In the genomic region with DNA sequence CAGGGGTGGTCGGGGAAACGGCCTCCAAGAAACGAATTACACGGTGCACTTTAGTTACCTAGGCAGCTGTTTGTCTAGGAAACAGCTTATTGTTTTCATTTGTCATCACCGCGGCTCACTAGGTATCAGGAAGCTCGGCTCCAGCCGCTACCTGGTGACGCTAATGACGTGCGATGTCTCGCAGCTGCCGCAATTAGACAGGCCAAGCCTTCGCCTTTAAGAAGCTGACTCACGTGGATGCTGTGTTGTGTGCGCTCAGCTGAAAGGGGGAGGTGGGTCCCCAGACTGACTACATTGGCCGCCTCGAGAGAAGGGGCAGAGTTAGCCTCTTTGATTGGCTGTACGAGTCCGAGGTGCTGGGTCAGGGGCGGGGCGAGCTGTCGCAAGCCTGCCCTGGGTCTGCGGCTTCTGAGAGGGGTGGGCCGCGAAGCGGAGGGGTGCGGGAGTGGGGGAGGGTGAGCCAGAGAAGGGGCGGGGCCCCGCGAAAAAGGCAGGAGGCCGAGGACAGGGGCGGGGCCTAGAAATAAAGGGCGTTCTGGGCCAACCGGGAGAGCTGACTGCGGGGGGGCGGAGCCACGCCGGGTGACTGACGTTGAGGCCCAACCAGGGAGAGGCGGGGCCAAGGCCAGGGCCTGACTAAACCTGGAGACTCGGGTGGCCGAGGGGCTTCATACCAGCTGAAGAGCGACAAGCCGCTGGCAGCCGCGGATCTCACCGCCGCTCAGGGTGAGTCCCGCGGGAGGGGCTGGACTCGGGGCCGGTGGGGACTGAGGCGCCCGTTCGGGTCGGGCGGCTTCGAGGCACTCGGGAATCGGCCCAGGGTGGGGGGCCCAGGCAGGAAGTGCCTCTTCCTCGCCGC, we compare ENCODE assay signal across 1 cellular context.
A peak's percentile ranks its signal among the peaks of the same experiment; 100 is the strongest.
TF ChIP-seq lines count a peak whose summit lies in the region.

A gene (plus strand): TSS at position 671 of the 859 bp plus-strand sequence. CDS start 9,645 bp downstream, outside the sequence.

TF ChIP-seq in K562, 482 proteins besides CTCF, POLR2A, EP300 and RAD21 (continued from another document and continues in another):
- TF ChIP-seq, protein P1, sequence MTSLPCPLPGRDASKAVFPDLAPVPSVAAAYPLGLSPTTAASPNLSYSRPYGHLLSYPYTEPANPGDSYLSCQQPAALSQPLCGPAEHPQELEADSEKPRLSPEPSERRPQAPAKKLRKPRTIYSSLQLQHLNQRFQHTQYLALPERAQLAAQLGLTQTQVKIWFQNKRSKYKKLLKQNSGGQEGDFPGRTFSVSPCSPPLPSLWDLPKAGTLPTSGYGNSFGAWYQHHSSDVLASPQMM (CRISPR knock-in tag; IDR thresholded peaks at IDR 0.05), result no peak
- TF ChIP-seq, protein P2, sequence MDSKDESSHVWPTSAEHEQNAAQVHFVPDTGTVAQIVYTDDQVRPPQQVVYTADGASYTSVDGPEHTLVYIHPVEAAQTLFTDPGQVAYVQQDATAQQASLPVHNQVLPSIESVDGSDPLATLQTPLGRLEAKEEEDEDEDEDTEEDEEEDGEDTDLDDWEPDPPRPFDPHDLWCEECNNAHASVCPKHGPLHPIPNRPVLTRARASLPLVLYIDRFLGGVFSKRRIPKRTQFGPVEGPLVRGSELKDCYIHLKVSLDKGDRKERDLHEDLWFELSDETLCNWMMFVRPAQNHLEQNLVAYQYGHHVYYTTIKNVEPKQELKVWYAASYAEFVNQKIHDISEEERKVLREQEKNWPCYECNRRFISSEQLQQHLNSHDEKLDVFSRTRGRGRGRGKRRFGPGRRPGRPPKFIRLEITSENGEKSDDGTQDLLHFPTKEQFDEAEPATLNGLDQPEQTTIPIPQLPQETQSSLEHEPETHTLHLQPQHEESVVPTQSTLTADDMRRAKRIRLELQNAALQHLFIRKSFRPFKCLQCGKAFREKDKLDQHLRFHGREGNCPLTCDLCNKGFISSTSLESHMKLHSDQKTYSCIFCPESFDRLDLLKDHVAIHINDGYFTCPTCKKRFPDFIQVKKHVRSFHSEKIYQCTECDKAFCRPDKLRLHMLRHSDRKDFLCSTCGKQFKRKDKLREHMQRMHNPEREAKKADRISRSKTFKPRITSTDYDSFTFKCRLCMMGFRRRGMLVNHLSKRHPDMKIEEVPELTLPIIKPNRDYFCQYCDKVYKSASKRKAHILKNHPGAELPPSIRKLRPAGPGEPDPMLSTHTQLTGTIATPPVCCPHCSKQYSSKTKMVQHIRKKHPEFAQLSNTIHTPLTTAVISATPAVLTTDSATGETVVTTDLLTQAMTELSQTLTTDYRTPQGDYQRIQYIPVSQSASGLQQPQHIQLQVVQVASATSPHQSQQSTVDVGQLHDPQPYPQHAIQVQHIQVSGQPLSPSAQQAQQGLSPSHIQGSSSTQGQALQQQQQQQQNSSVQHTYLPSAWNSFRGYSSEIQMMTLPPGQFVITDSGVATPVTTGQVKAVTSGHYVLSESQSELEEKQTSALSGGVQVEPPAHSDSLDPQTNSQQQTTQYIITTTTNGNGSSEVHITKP (IDR thresholded peaks at IDR 0.05; ENCODE audit: partially characterized antibody), result no peak
- TF ChIP-seq, protein P3, sequence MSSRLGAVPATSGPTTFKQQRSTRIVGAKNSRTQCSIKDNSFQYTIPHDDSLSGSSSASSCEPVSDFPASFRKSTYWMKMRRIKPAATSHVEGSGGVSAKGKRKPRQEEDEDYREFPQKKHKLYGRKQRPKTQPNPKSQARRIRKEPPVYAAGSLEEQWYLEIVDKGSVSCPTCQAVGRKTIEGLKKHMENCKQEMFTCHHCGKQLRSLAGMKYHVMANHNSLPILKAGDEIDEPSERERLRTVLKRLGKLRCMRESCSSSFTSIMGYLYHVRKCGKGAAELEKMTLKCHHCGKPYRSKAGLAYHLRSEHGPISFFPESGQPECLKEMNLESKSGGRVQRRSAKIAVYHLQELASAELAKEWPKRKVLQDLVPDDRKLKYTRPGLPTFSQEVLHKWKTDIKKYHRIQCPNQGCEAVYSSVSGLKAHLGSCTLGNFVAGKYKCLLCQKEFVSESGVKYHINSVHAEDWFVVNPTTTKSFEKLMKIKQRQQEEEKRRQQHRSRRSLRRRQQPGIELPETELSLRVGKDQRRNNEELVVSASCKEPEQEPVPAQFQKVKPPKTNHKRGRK (tag; IDR thresholded peaks at IDR 0.05), result no peak
- 0 out of 2 replicates have a peak, but pooled peaks have one; percentile 41 for TF ChIP-seq TEAD4 (IDR thresholded peaks at IDR 0.05; ENCODE audit: low read length)
- TF ChIP-seq TEAD4 (CRISPR knock-in tag; IDR thresholded peaks at IDR 0.05; ENCODE audit: borderline replicate concordance), result no peak
- no peak for TF ChIP-seq SETDB1 (IDR thresholded peaks at IDR 0.05; ENCODE audit: low read length)
- TF ChIP-seq, protein P4, sequence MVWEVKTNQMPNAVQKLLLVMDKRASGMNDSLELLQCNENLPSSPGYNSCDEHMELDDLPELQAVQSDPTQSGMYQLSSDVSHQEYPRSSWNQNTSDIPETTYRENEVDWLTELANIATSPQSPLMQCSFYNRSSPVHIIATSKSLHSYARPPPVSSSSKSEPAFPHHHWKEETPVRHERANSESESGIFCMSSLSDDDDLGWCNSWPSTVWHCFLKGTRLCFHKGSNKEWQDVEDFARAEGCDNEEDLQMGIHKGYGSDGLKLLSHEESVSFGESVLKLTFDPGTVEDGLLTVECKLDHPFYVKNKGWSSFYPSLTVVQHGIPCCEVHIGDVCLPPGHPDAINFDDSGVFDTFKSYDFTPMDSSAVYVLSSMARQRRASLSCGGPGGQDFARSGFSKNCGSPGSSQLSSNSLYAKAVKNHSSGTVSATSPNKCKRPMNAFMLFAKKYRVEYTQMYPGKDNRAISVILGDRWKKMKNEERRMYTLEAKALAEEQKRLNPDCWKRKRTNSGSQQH (CRISPR knock-in tag; IDR thresholded peaks at IDR 0.05), result no peak
- TF ChIP-seq YY1 (IDR thresholded peaks at IDR 0.05; ENCODE audit: borderline replicate concordance in 1 of 3, control insufficient read depth in 1 of 3, extremely low read depth in 1 of 3, insufficient read depth in 3 of 3, insufficient read length in 1 of 3, insufficient replicate concordance in 2 of 3, low read depth in 1 of 3, low read length in 2 of 3), result peak in 1 of 3 experiments; percentile 7
- no peak for TF ChIP-seq ZFPM2 (CRISPR knock-in tag; IDR thresholded peaks at IDR 0.05)
- TF ChIP-seq WHSC1 (IDR thresholded peaks at IDR 0.05; ENCODE audit: low read length), result no peak
- TF ChIP-seq, protein P5, sequence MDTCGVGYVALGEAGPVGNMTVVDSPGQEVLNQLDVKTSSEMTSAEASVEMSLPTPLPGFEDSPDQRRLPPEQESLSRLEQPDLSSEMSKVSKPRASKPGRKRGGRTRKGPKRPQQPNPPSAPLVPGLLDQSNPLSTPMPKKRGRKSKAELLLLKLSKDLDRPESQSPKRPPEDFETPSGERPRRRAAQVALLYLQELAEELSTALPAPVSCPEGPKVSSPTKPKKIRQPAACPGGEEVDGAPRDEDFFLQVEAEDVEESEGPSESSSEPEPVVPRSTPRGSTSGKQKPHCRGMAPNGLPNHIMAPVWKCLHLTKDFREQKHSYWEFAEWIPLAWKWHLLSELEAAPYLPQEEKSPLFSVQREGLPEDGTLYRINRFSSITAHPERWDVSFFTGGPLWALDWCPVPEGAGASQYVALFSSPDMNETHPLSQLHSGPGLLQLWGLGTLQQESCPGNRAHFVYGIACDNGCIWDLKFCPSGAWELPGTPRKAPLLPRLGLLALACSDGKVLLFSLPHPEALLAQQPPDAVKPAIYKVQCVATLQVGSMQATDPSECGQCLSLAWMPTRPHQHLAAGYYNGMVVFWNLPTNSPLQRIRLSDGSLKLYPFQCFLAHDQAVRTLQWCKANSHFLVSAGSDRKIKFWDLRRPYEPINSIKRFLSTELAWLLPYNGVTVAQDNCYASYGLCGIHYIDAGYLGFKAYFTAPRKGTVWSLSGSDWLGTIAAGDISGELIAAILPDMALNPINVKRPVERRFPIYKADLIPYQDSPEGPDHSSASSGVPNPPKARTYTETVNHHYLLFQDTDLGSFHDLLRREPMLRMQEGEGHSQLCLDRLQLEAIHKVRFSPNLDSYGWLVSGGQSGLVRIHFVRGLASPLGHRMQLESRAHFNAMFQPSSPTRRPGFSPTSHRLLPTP (IDR thresholded peaks at IDR 0.05; ENCODE audit: borderline replicate concordance, extremely low read depth, insufficient read length), result no peak
- no peak for TF ChIP-seq ZNF778 (CRISPR knock-in tag; IDR thresholded peaks at IDR 0.05)
- TF ChIP-seq, protein P6, sequence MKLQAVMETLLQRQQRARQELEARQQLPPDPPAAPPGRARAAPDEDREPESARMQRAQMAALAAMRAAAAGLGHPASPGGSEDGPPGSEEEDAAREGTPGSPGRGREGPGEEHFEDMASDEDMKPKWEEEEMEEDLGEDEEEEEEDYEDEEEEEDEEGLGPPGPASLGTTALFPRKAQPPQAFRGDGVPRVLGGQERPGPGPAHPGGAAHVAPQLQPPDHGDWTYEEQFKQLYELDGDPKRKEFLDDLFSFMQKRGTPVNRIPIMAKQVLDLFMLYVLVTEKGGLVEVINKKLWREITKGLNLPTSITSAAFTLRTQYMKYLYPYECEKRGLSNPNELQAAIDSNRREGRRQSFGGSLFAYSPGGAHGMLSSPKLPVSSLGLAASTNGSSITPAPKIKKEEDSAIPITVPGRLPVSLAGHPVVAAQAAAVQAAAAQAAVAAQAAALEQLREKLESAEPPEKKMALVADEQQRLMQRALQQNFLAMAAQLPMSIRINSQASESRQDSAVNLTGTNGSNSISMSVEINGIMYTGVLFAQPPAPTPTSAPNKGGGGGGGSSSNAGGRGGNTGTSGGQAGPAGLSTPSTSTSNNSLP (IDR thresholded peaks at IDR 0.05; ENCODE audit: borderline replicate concordance, low read depth, low read length), result no peak
- TF ChIP-seq CHD1 (IDR thresholded peaks at IDR 0.05; ENCODE audit: low read length), result no peak
- peak; percentile 79 for TF ChIP-seq TOE1 (IDR thresholded peaks at IDR 0.05; ENCODE audit: borderline replicate concordance)
- TF ChIP-seq TOE1 (CRISPR knock-in tag; IDR thresholded peaks at IDR 0.05; ENCODE audit: borderline replicate concordance, low read depth), result no peak
- no peak for TF ChIP-seq ARNT (IDR thresholded peaks at IDR 0.05)
- TF ChIP-seq ZKSCAN8 (CRISPR knock-in tag; IDR thresholded peaks at IDR 0.05), result no peak
- TF ChIP-seq MED1 (CRISPR knock-in tag; IDR thresholded peaks at IDR 0.05; ENCODE audit: borderline replicate concordance), result no peak
- TF ChIP-seq ZNF76 (CRISPR knock-in tag; IDR thresholded peaks at IDR 0.05; ENCODE audit: borderline replicate concordance), result no peak
- no peak for TF ChIP-seq ZNF57 (CRISPR knock-in tag; IDR thresholded peaks at IDR 0.05)
- TF ChIP-seq ZFP36 (IDR thresholded peaks at IDR 0.05; ENCODE audit: low read depth, low read length, partially characterized antibody), result no peak
- no peak for TF ChIP-seq SIX5 (IDR thresholded peaks at IDR 0.05; ENCODE audit: borderline replicate concordance in 1 of 2, insufficient read depth in 1 of 2, low read depth in 1 of 2, low read length in 2 of 2)
- 0 out of 2 replicates have a peak, but pooled peaks have one; percentile 59 for TF ChIP-seq PHB (CRISPR knock-in tag; IDR thresholded peaks at IDR 0.05)
- TF ChIP-seq ZNF274 (IDR thresholded peaks at IDR 0.05; ENCODE audit: borderline replicate concordance, low read depth, low read length), result no peak
- no peak for TF ChIP-seq COPS2 (conservative IDR thresholded peaks at IDR 0.05)
- peak; percentile 99 for TF ChIP-seq BHLHE40 (IDR thresholded peaks at IDR 0.05; ENCODE audit: low read length)
- TF ChIP-seq HNRNPL (IDR thresholded peaks at IDR 0.05; ENCODE audit: low read depth, low read length), result no peak
- TF ChIP-seq FOXA1 (IDR thresholded peaks at IDR 0.05; ENCODE audit: borderline replicate concordance), result no peak
- peak; percentile 82 for TF ChIP-seq FOXJ2 (tag; IDR thresholded peaks at IDR 0.05)
- TF ChIP-seq RBM39 (optimal IDR thresholded peaks at IDR 0.05; ENCODE audit: low read depth, low read length), result no peak
- peak; percentile 58 for TF ChIP-seq CHD2 (IDR thresholded peaks at IDR 0.05; ENCODE audit: low read depth, low read length)
- TF ChIP-seq, protein P7, sequence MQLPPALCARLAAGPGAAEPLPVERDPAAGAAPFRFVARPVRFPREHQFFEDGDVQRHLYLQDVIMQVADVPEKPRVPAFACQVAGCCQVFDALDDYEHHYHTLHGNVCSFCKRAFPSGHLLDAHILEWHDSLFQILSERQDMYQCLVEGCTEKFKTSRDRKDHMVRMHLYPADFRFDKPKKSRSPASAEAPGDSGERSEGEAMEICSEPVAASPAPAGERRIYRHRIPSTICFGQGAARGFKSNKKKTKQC (CRISPR knock-in tag; IDR thresholded peaks at IDR 0.05), result 0 out of 2 replicates have a peak, but pooled peaks have one; percentile 57
- TF ChIP-seq ERF (CRISPR knock-in tag; IDR thresholded peaks at IDR 0.05), result no peak
- TF ChIP-seq, protein P8, sequence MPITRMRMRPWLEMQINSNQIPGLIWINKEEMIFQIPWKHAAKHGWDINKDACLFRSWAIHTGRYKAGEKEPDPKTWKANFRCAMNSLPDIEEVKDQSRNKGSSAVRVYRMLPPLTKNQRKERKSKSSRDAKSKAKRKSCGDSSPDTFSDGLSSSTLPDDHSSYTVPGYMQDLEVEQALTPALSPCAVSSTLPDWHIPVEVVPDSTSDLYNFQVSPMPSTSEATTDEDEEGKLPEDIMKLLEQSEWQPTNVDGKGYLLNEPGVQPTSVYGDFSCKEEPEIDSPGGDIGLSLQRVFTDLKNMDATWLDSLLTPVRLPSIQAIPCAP (CRISPR knock-in tag; IDR thresholded peaks at IDR 0.05; ENCODE audit: borderline replicate concordance), result no peak
- TF ChIP-seq, protein P9, sequence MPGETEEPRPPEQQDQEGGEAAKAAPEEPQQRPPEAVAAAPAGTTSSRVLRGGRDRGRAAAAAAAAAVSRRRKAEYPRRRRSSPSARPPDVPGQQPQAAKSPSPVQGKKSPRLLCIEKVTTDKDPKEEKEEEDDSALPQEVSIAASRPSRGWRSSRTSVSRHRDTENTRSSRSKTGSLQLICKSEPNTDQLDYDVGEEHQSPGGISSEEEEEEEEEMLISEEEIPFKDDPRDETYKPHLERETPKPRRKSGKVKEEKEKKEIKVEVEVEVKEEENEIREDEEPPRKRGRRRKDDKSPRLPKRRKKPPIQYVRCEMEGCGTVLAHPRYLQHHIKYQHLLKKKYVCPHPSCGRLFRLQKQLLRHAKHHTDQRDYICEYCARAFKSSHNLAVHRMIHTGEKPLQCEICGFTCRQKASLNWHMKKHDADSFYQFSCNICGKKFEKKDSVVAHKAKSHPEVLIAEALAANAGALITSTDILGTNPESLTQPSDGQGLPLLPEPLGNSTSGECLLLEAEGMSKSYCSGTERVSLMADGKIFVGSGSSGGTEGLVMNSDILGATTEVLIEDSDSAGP (CRISPR knock-in tag; IDR thresholded peaks at IDR 0.05), result peak; percentile 98
- TF ChIP-seq SMARCE1 (IDR thresholded peaks at IDR 0.05), result no peak
- no peak for TF ChIP-seq STAT5B (CRISPR knock-in tag; IDR thresholded peaks at IDR 0.05)
- TF ChIP-seq NCOR1 (IDR thresholded peaks at IDR 0.05), result no peak
- no peak for TF ChIP-seq EHMT2 (IDR thresholded peaks at IDR 0.05)
- TF ChIP-seq, protein P10, sequence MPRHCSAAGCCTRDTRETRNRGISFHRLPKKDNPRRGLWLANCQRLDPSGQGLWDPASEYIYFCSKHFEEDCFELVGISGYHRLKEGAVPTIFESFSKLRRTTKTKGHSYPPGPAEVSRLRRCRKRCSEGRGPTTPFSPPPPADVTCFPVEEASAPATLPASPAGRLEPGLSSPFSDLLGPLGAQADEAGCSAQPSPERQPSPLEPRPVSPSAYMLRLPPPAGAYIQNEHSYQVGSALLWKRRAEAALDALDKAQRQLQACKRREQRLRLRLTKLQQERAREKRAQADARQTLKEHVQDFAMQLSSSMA (CRISPR knock-in tag; IDR thresholded peaks at IDR 0.05), result no peak
- no peak for TF ChIP-seq JUNB (CRISPR knock-in tag; conservative IDR thresholded peaks at IDR 0.05)
- TF ChIP-seq BRF1 (IDR thresholded peaks at IDR 0.05; ENCODE audit: borderline replicate concordance, extremely low read depth, insufficient read length), result no peak
- TF ChIP-seq NR2F6 (CRISPR knock-in tag; IDR thresholded peaks at IDR 0.05), result no peak
- TF ChIP-seq, protein P11, sequence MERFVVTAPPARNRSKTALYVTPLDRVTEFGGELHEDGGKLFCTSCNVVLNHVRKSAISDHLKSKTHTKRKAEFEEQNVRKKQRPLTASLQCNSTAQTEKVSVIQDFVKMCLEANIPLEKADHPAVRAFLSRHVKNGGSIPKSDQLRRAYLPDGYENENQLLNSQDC (CRISPR knock-in tag; IDR thresholded peaks at IDR 0.05), result no peak
- TF ChIP-seq TAF7 (tag; IDR thresholded peaks at IDR 0.05), result 0 out of 2 replicates have a peak, but pooled peaks have one; percentile 49
